17 cellular contexts compared by ENCODE assay signal in the genomic region with DNA sequence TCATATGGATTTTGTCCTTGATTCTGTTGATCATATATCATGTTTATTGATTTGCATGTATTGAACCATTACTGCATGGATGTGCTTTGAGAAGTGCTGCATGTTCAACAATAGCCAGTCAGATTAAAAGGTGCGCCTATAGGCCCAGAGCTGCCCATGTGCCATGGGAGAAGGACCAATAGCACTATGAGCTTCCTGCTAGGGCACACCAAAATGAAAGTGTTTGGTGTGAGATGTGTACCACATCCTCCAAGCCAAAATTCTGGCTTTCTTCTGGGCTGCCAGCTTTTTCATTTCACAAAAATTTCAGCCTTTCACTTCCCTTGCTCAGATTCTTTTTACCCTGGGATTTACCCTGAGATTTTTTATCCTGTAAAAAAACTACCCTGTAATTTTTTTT.
"Had no signal": no experiment of that assay in that cellular context is flagged by ENCODE, and none has a peak within 500 bp of the region (broad histone marks: within the 10 kb centered on the region; RNA-seq: fewer than 3 reads in every experiment).

No MANE protein-coding gene starts in this region.

- H3K36me3 ChIP-seq: spleen, thyroid gland had no signal

- ATAC-seq: activated CD8-positive, alpha-beta T cell treated with anti-CD3 and anti-CD28 coated beads for 36 hours; left colon had no signal

- H3K27ac ChIP-seq: coronary artery, spleen, thyroid gland had no signal

- H3K9me3 Mint-ChIP-seq: activated CD4-positive, alpha-beta T cell treated with anti-CD3 and anti-CD28 coated beads, Interleukin-2, amount 10 ng/mL, durations not matched to agents 24 days and 14 days; activated CD8-positive, alpha-beta T cell treated with anti-CD3 and anti-CD28 coated beads for 36 hours; activated T-helper 2 cell treated with anti-CD3 and anti-CD28 coated beads, Interferon-gamma antibody, Interleukin-2, Interleukin-4, amounts not matched to agents 10 μg/mL and 5 μg/mL and 100 μg/mL, durations not matched to agents 14 hours and 24 hours and 36 hours; nephron had no signal

- H3K9me3 ChIP-seq: spleen, thyroid gland had no signal

- H3K4me3 Mint-ChIP-seq: activated CD4-positive, alpha-beta T cell treated with anti-CD3 and anti-CD28 coated beads, Interleukin-2, amount 10 ng/mL, durations not matched to agents 24 days and 14 days; activated CD8-positive, alpha-beta T cell treated with anti-CD3 and anti-CD28 coated beads for 36 hours; nephron had no signal

- H3K27ac Mint-ChIP-seq: activated CD4-positive, alpha-beta T cell treated with anti-CD3 and anti-CD28 coated beads, Interleukin-2, amount 10 ng/mL, durations not matched to agents 24 days and 14 days; activated CD8-positive, alpha-beta T cell treated with anti-CD3 and anti-CD28 coated beads for 36 hours; activated T-helper 2 cell treated with anti-CD3 and anti-CD28 coated beads, Interferon-gamma antibody, Interleukin-2, Interleukin-4, amounts not matched to agents 10 μg/mL and 5 μg/mL and 100 μg/mL, durations not matched to agents 14 hours and 24 hours and 36 hours had no signal

- H3K4me1 Mint-ChIP-seq: activated CD4-positive, alpha-beta T cell treated with anti-CD3 and anti-CD28 coated beads, Interleukin-2, amount 10 ng/mL, durations not matched to agents 24 days and 14 days had no signal

- H3K4me1 ChIP-seq: spleen had no signal

- H3K27me3 ChIP-seq: spleen, thyroid gland had no signal

- DNase-seq: activated CD4-positive, alpha-beta T cell treated with anti-CD3 and anti-CD28 coated beads, Interleukin-2, amount 10 ng/mL, durations not matched to agents 24 days and 14 days; activated CD8-positive, alpha-beta T cell treated with anti-CD3 and anti-CD28 coated beads for 36 hours; activated naive CD4-positive, alpha-beta T cell treated with Interleukin-2 at 50 U/mL for 16 hours; activated T-cell treated with anti-CD3 and anti-CD28 coated beads, Interleukin-2, amount 50 U/mL, for 1 hour; aorta; hypothalamus; islet precursor cell; left colon; midbrain; nucleus accumbens; posterior cingulate gyrus; spleen; stimulated activated naive CD4-positive, alpha-beta T cell treated with Interleukin-2 at 50 U/mL for 16 hours; thyroid gland had no signal

- H3K4me3 ChIP-seq: coronary artery, spleen, thyroid gland had no signal
